In the genomic region with DNA sequence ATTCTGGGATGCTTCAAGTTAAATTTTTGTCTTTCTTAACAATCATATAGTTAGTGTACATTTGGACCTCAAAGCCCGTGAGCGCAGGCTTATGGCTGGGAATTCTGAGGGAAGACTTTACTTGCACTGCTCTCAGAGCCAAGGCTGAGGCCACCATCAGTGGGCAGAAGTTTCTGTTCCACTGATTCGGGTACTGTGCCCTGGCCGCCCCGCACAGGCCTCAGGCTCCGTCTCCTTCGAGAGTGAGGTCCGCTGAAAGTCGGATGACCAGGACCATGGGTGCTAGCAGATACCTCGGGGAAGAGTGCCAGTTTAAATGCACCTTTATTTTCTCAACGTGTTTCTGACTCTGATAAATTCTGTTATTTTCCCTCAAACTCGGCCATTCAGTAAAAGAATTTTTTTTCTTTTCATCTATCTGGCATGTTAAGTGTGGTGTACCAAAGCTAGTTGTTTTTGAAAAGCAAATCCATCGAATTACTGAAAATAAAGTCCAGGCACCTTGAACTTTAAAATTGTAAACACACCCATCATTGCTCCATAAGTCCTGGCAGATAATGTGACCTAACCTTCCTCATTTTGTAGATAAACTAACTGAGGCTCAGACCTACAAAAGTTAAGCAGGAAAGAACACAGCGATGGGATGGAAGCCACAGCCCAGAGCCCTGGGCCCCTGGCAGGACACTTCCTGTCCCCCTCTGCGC, we compare ENCODE assay signal across 16 cellular contexts.
DNase-seq lines count a peak whose midpoint lies in the region; ATAC-seq and TF ChIP-seq lines count a peak whose summit lies in the region.
"Had no signal": no experiment of that assay in that cellular context is flagged by ENCODE, and none has a peak within 500 bp of the region (broad histone marks: within the 10 kb centered on the region; RNA-seq: fewer than 3 reads in every experiment).

No MANE protein-coding gene starts in this region.

- no peaks in the 10 kb centered on the region for H4K20me1 ChIP-seq in GM23338 (replicated peaks; ENCODE audit: insufficient read depth)

- WGBS in aorta, 2 donors, result 89 to 91% methylated on average over 15 of the region's 15 CpGs

- TF ChIP-seq CTCF in GM23338 (conservative IDR thresholded peaks at IDR 0.05; ENCODE audit: low read depth in 2 of 2) (no peak), coronary artery (IDR thresholded peaks at IDR 0.05) (no peak)

- H3K9me2 ChIP-seq in GM23338 (ENCODE audit: insufficient read depth), result no peaks in the 10 kb centered on the region

- H3K27me3 ChIP-seq in GM23338 (ENCODE audit: insufficient read depth), result no peaks in the 10 kb centered on the region
- H3K27me3 ChIP-seq in aorta (ENCODE audit: control insufficient read depth in 1 of 2, insufficient read depth in 2 of 2, low read length in 1 of 2), result no peaks in the 10 kb centered on the region

- no peaks in the 10 kb centered on the region for H3K4me1 Mint-ChIP-seq in GM23338
- H3K4me1 Mint-ChIP-seq: CD4-positive, alpha-beta memory T cell; H9 had no signal

- H3K27ac ChIP-seq in GM23338 (ENCODE audit: low read depth) (no peak overlapping the region), coronary artery (no peak overlapping the region), aorta (ENCODE audit: low read depth in 1 of 2, low read length in 2 of 2) (no peak overlapping the region)
- H3K27ac ChIP-seq: GM23248 had no signal

- no peak overlapping the region for H3K4me2 ChIP-seq in GM23338

- intact Hi-C loops in aorta (cut with DNase I), result no loop called here

- no peaks in the 10 kb centered on the region for H3K79me2 ChIP-seq in GM23338 (replicated peaks; ENCODE audit: insufficient read depth)

- peaks cover 7% of the 10 kb centered on the region for H3K27me3 Mint-ChIP-seq in GM23338 (ENCODE audit: insufficient read depth, low read depth, poor library complexity)
- H3K27me3 Mint-ChIP-seq: CD4-positive, alpha-beta memory T cell had no signal

- no peak overlapping the region for H3K4me3 Mint-ChIP-seq in GM23338
- H3K4me3 Mint-ChIP-seq: CD4-positive, alpha-beta memory T cell; H9 had no signal

- DNase-seq in GM23338 (ENCODE audit: low spot score) (no peak), coronary artery (ENCODE audit: low spot score) (peak; percentile 14), mesenteric fat pad (ENCODE audit: low spot score) (peak; percentile 69), aorta (peak; percentile 6 to 49)
- DNase-seq: C1 segment of cervical spinal cord; Calu3; CD4-positive, alpha-beta memory T cell; COR-L47; DMS53; DMS79 treated with DMSO at 0.1 percent for 48 hours; GF-D8; GM23248; H9 had no signal

- H3K9me3 ChIP-seq in aorta (ENCODE audit: control insufficient read depth, low read length), result peaks cover 2% of the 10 kb centered on the region

- H3K36me3 ChIP-seq in GM23338 (ENCODE audit: insufficient read depth), result no peaks in the 10 kb centered on the region
- H3K36me3 ChIP-seq in aorta (ENCODE audit: control insufficient read depth in 1 of 2, insufficient read depth in 2 of 2, low read length in 1 of 2), result no peaks in the 10 kb centered on the region

- peaks cover 5% of the 10 kb centered on the region; the same call in 2 of the 3 replicates for H3K9me3 Mint-ChIP-seq in GM23338

- H2AFZ ChIP-seq in GM23338, result 0 out of 2 replicates have a peak overlapping the region, but pooled peaks have one; percentile 10
- H2AFZ ChIP-seq: GM23248 had no signal

- no peaks in the 10 kb centered on the region for H3F3A ChIP-seq in GM23338 (replicated peaks; ENCODE audit: low read depth)

- ATAC-seq in GM23338 (no peak), aorta (ENCODE audit: low FRiP score) (no peak), SK-N-SH treated with all-trans-retinoic acid at 6 μM for 48 hours (no peak), GM21390 (IDR thresholded peaks at IDR 0.05; ENCODE audit: unreplicated experiment) (no peak)
- ATAC-seq: HCT116 had no signal

- H3K27ac Mint-ChIP-seq in GM23338, result no peak overlapping the region
- H3K27ac Mint-ChIP-seq: H9 had no signal

- H3K4me1 ChIP-seq in GM23338 (ENCODE audit: insufficient read depth), result no peaks in the 10 kb centered on the region
- H3K4me1 ChIP-seq in aorta (ENCODE audit: control insufficient read depth in 1 of 2, insufficient read depth in 2 of 2, low read length in 2 of 2), result no peaks in the 10 kb centered on the region

- H3K4me3 ChIP-seq in GM23338 (no peak overlapping the region), coronary artery (no peak overlapping the region), aorta (ENCODE audit: low read length in 2 of 2) (no peak overlapping the region)
- H3K4me3 ChIP-seq: GM23248 had no signal

- peaks cover 5% of the 10 kb centered on the region for H3K36me3 Mint-ChIP-seq in GM23338 (ENCODE audit: low read depth)
- H3K36me3 Mint-ChIP-seq: CD4-positive, alpha-beta memory T cell had no signal

TF ChIP-seq in GM23338, 12 proteins besides CTCF, POLR2A, EP300 and RAD21 (continues in another document):
- TF ChIP-seq POLR2AphosphoS5 (IDR thresholded peaks at IDR 0.05; ENCODE audit: low read depth), result no peak

TF ChIP-seq in SK-N-SH treated with all-trans-retinoic acid at 6 μM for 48 hours, 23 proteins besides CTCF, POLR2A, EP300 and RAD21 (continues in another document):
- no peak for TF ChIP-seq ZNF8 (CRISPR knock-in tag; IDR thresholded peaks at IDR 0.05)
- TF ChIP-seq TOX (CRISPR knock-in tag; IDR thresholded peaks at IDR 0.05; ENCODE audit: borderline replicate concordance), result no peak
- TF ChIP-seq RARB (CRISPR knock-in tag; IDR thresholded peaks at IDR 0.05), result no peak
- TF ChIP-seq, protein P1, sequence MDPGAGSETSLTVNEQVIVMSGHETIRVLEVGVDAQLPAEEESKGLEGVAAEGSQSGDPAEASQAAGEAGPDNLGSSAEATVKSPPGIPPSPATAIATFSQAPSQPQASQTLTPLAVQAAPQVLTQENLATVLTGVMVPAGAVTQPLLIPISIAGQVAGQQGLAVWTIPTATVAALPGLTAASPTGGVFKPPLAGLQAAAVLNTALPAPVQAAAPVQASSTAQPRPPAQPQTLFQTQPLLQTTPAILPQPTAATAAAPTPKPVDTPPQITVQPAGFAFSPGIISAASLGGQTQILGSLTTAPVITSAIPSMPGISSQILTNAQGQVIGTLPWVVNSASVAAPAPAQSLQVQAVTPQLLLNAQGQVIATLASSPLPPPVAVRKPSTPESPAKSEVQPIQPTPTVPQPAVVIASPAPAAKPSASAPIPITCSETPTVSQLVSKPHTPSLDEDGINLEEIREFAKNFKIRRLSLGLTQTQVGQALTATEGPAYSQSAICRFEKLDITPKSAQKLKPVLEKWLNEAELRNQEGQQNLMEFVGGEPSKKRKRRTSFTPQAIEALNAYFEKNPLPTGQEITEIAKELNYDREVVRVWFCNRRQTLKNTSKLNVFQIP (CRISPR knock-in tag; IDR thresholded peaks at IDR 0.05; ENCODE audit: borderline replicate concordance, low read depth), result no peak
- TF ChIP-seq, protein P2, sequence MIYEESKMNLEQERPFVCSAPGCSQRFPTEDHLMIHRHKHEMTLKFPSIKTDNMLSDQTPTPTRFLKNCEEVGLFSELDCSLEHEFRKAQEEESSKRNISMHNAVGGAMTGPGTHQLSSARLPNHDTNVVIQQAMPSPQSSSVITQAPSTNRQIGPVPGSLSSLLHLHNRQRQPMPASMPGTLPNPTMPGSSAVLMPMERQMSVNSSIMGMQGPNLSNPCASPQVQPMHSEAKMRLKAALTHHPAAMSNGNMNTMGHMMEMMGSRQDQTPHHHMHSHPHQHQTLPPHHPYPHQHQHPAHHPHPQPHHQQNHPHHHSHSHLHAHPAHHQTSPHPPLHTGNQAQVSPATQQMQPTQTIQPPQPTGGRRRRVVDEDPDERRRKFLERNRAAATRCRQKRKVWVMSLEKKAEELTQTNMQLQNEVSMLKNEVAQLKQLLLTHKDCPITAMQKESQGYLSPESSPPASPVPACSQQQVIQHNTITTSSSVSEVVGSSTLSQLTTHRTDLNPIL (CRISPR knock-in tag; IDR thresholded peaks at IDR 0.05; ENCODE audit: low read depth), result no peak
- TF ChIP-seq ZNF565 (CRISPR knock-in tag; conservative IDR thresholded peaks at IDR 0.05; ENCODE audit: low read depth), result no peak
- TF ChIP-seq, protein P3, sequence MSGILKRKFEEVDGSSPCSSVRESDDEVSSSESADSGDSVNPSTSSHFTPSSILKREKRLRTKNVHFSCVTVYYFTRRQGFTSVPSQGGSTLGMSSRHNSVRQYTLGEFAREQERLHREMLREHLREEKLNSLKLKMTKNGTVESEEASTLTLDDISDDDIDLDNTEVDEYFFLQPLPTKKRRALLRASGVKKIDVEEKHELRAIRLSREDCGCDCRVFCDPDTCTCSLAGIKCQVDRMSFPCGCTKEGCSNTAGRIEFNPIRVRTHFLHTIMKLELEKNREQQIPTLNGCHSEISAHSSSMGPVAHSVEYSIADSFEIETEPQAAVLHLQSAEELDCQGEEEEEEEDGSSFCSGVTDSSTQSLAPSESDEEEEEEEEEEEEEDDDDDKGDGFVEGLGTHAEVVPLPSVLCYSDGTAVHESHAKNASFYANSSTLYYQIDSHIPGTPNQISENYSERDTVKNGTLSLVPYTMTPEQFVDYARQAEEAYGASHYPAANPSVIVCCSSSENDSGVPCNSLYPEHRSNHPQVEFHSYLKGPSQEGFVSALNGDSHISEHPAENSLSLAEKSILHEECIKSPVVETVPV (CRISPR knock-in tag; IDR thresholded peaks at IDR 0.05), result no peak
- TF ChIP-seq TCF4 (CRISPR knock-in tag; IDR thresholded peaks at IDR 0.05; ENCODE audit: borderline replicate concordance), result no peak
- TF ChIP-seq OSR1 (CRISPR knock-in tag; IDR thresholded peaks at IDR 0.05), result no peak
- no peak for TF ChIP-seq ESRRG (CRISPR knock-in tag; IDR thresholded peaks at IDR 0.05)
- no peak for TF ChIP-seq ZFP30 (CRISPR knock-in tag; IDR thresholded peaks at IDR 0.05)
- TF ChIP-seq, protein P4, sequence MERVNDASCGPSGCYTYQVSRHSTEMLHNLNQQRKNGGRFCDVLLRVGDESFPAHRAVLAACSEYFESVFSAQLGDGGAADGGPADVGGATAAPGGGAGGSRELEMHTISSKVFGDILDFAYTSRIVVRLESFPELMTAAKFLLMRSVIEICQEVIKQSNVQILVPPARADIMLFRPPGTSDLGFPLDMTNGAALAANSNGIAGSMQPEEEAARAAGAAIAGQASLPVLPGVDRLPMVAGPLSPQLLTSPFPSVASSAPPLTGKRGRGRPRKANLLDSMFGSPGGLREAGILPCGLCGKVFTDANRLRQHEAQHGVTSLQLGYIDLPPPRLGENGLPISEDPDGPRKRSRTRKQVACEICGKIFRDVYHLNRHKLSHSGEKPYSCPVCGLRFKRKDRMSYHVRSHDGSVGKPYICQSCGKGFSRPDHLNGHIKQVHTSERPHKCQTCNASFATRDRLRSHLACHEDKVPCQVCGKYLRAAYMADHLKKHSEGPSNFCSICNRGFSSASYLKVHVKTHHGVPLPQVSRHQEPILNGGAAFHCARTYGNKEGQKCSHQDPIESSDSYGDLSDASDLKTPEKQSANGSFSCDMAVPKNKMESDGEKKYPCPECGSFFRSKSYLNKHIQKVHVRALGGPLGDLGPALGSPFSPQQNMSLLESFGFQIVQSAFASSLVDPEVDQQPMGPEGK (CRISPR knock-in tag; IDR thresholded peaks at IDR 0.05; ENCODE audit: borderline replicate concordance), result no peak
- TF ChIP-seq CSDC2 (CRISPR knock-in tag; IDR thresholded peaks at IDR 0.05), result no peak
- TF ChIP-seq ZFP3 (CRISPR knock-in tag; IDR thresholded peaks at IDR 0.05), result no peak
- TF ChIP-seq SNAI2 (CRISPR knock-in tag; IDR thresholded peaks at IDR 0.05), result no peak
- TF ChIP-seq PPARA (CRISPR knock-in tag; IDR thresholded peaks at IDR 0.05; ENCODE audit: borderline replicate concordance), result no peak
